In genomic region chr6:21074484-21074883, GRCh38 we compare ENCODE assay signal across 34 cellular contexts.
"Had no signal": no experiment of that assay in that cellular context is flagged by ENCODE, and none has a peak within 500 bp of the region (broad histone marks: within the 10 kb centered on the region; RNA-seq: fewer than 3 reads in every experiment).

No MANE protein-coding gene starts in this region.

- H3K27me3 ChIP-seq: adrenal gland, ascending aorta, body of pancreas, brain microvascular endothelial cell, breast epithelium, cardiac muscle cell had no signal

- ATAC-seq: activated naive CD4-positive, alpha-beta T cell treated with anti-CD3 and anti-CD28 coated beads, Interleukin-2, amount 50 U/mL, for 72 hours; activated naive CD8-positive, alpha-beta T cell treated with anti-CD3 and anti-CD28 coated beads, Interleukin-2, amount 50 U/mL, for 24 hours; activated T-cell treated with anti-CD3 and anti-CD28 coated beads, Interleukin-2, amount 50 U/mL, for 4 hours; activated T-cell treated with anti-CD3 and anti-CD28 coated beads, Interleukin-2, amount 50 U/mL, for 72 hours; activated T-helper 17 cell treated with anti-CD3 and anti-CD28 coated beads, Interleukin-2, amount 50 U/mL, for 72 hours; body of pancreas had no signal

- H3K4me3 ChIP-seq: adrenal gland, ascending aorta, body of pancreas, breast epithelium, cardiac muscle cell had no signal

- H3K4me1 ChIP-seq: adrenal gland, ascending aorta, breast epithelium had no signal

- DNase-seq: activated effector memory CD4-positive, alpha-beta T cell treated with anti-CD3 and anti-CD28 coated beads, Interleukin-2, amount 50 U/mL, for 16 hours; activated effector memory CD4-positive, alpha-beta T cell treated with Interleukin-2 at 50 U/mL for 16 hours; activated gamma-delta T cell; activated gamma-delta T cell treated with Interleukin-2 at 50 U/mL for 16 hours; activated naive CD4-positive, alpha-beta T cell; activated naive CD4-positive, alpha-beta T cell treated with anti-CD3 and anti-CD28 coated beads for 36 hours; activated naive CD4-positive, alpha-beta T cell treated with anti-CD3 and anti-CD28 coated beads, Interleukin-2, amount 10 ng/mL, durations not matched to agents 7 days and 5 days; activated naive CD4-positive, alpha-beta T cell treated with anti-CD3 and anti-CD28 coated beads, Interleukin-2, amount 50 U/mL, for 16 hours; activated naive CD4-positive, alpha-beta T cell treated with Interleukin-2 at 50 U/mL for 16 hours; activated naive CD8-positive, alpha-beta T cell treated with anti-CD3 and anti-CD28 coated beads for 36 hours; activated naive CD8-positive, alpha-beta T cell treated with anti-CD3 and anti-CD28 coated beads, Interleukin-2, amount 10 ng/mL, durations not matched to agents 7 days and 5 days; activated naive CD8-positive, alpha-beta T cell treated with anti-CD3 and anti-CD28 coated beads, Interleukin-2, amount 50 U/mL, for 24 hours; activated T-cell treated with anti-CD3 and anti-CD28 coated beads, Interleukin-2, amount 50 U/mL, for 1 hour; activated T-cell treated with anti-CD3 and anti-CD28 coated beads, Interleukin-2, amount 50 U/mL, for 24 hours; activated T-cell treated with anti-CD3 and anti-CD28 coated beads, Interleukin-2, amount 50 U/mL, for 4 hours; activated T-cell treated with anti-CD3 and anti-CD28 coated beads, Interleukin-2, amount 50 U/mL, for 48 hours; activated T-cell treated with anti-CD3 and anti-CD28 coated beads, Interleukin-2, amount 50 U/mL, for 72 hours; adrenal gland; amniotic stem cell; amygdala; anterior cingulate cortex; aorta; body of pancreas; brain microvascular endothelial cell; caudate nucleus; central memory CD4-positive, alpha-beta T cell; cerebellar nuclear complex had no signal

- H3K27ac ChIP-seq: adrenal gland, ascending aorta, body of pancreas, brain microvascular endothelial cell, breast epithelium, cardiac muscle cell had no signal

- H3K36me3 ChIP-seq: adrenal gland, brain microvascular endothelial cell, breast epithelium, cardiac muscle cell had no signal

- FAIRE-seq: astrocyte, bronchial epithelial cell had no signal

- H3K9me3 ChIP-seq: body of pancreas, breast epithelium had no signal
